Comparison of ENCODE assay signal across 27 cellular contexts in the genomic region with DNA sequence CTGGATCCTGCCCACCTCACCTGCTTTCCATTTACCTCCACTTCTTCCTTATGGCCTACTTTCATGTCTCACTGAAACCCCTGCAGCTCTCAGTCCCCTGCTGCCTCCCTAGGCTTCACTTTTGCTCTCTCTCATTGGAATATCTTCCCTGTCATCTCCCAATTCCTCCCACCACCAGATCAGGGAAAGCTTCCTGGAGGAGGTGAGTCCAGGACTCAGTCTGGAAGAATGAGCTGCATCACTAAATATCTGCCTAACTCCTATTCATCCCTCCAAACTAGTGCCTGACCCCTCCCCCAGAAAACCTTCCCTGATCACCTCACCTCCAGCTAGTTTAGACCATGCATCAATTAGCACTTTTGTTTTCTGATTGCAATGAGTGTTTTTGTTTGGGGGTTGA. TPM values are rescaled to one million over a fixed set of nuclear protein-coding genes. Genes with fewer than 3 reads are reported as not detected.
DNase-seq lines count a peak whose midpoint lies in the region; ATAC-seq, FAIRE-seq and TF ChIP-seq lines count a peak whose summit lies in the region.
"Had no signal": no experiment of that assay in that cellular context is flagged by ENCODE, and none has a peak within 500 bp of the region (broad histone marks: within the 10 kb centered on the region; RNA-seq: fewer than 3 reads in every experiment).

No MANE protein-coding gene starts in this region.

- no peak overlapping the region for H2BK15ac ChIP-seq in H1 (ENCODE audit: low read length)

- H3K27me3 Mint-ChIP-seq in osteocyte (ENCODE audit: unreplicated experiment) (peaks cover 14% of the 10 kb centered on the region), type B pancreatic cell (peaks cover 65% of the 10 kb centered on the region)

- no peak overlapping the region for H3K4me3 Mint-ChIP-seq in osteocyte (ENCODE audit: unreplicated experiment)
- no peak overlapping the region for H3K4me3 Mint-ChIP-seq in type B pancreatic cell
- H3K4me3 Mint-ChIP-seq: CD4-positive, alpha-beta memory T cell; CD4-positive, CD25-positive, alpha-beta regulatory T cell; CD8-positive, alpha-beta memory T cell had no signal

- H4K8ac ChIP-seq in H1 (ENCODE audit: extremely low read depth, insufficient read depth, low read length) = no peak overlapping the region

- no peaks in the 10 kb centered on the region for H3K36me3 Mint-ChIP-seq in osteocyte (ENCODE audit: unreplicated experiment)
- no peaks in the 10 kb centered on the region for H3K36me3 Mint-ChIP-seq in type B pancreatic cell
- H3K36me3 Mint-ChIP-seq: CD14-positive monocyte; CD4-positive, alpha-beta memory T cell; CD4-positive, CD25-positive, alpha-beta regulatory T cell; CD8-positive, alpha-beta memory T cell had no signal

- H2BK120ac ChIP-seq in H1 (replicated peaks; ENCODE audit: low read depth, low read length) = no peak overlapping the region

- no peak overlapping the region for H2BK12ac ChIP-seq in H1 (ENCODE audit: low read depth, low read length)

- no peak for TF ChIP-seq EP300 in A549 (IDR thresholded peaks at IDR 0.05)
- TF ChIP-seq EP300 in H1 (IDR thresholded peaks at IDR 0.05; ENCODE audit: borderline replicate concordance in 1 of 2, low read depth in 2 of 2, low read length in 2 of 2) = no peak

- H3K27me3 ChIP-seq in H1 (replicated peaks in 1 of 4; ENCODE audit: control insufficient read depth in 3 of 4, extremely low read depth in 1 of 4, insufficient read depth in 3 of 4, low read length in 3 of 4) = no peaks in the 10 kb centered on the region
- H3K27me3 ChIP-seq: BE2C, BLaER1 had no signal

- H3K36me3 ChIP-seq in H1 (ENCODE audit: control insufficient read depth in 2 of 4, insufficient read depth in 4 of 4, low read length in 3 of 4) = no peaks in the 10 kb centered on the region
- H3K36me3 ChIP-seq: BE2C, BLaER1 had no signal

- H3K4me2 ChIP-seq in A549 (no peak overlapping the region), H1 (ENCODE audit: insufficient read depth in 1 of 2, low read depth in 2 of 2, low read length in 2 of 2) (no peak overlapping the region)
- H3K4me2 ChIP-seq: BLaER1 had no signal

- no peak overlapping the region for H4K91ac ChIP-seq in H1 (replicated peaks; ENCODE audit: insufficient read length, low read length)

- no peak overlapping the region for H3K9ac ChIP-seq in H1 (replicated peaks in 1 of 4; ENCODE audit: extremely low read depth in 1 of 4, low read depth in 3 of 4, low read length in 3 of 4)
- H3K9ac ChIP-seq: BLaER1 had no signal

- TF ChIP-seq RAD21 in A549 (conservative IDR thresholded peaks at IDR 0.05 in 1 of 2, IDR thresholded peaks at IDR 0.05 in 1 of 2) (no peak), H1 (IDR thresholded peaks at IDR 0.05 in 1 of 2, conservative IDR thresholded peaks at IDR 0.05 in 1 of 2; ENCODE audit: low read depth in 2 of 2, low read length in 2 of 2) (no peak)

- H3K9me3 Mint-ChIP-seq in osteocyte (ENCODE audit: unreplicated experiment) (no peaks in the 10 kb centered on the region), type B pancreatic cell (no peaks in the 10 kb centered on the region)
- H3K9me3 Mint-ChIP-seq: CD4-positive, alpha-beta memory T cell; CD4-positive, CD25-positive, alpha-beta regulatory T cell; CD8-positive, alpha-beta memory T cell had no signal

- no peaks in the 10 kb centered on the region for H4K20me1 ChIP-seq in H1 (replicated peaks in 1 of 2; ENCODE audit: control insufficient read depth in 1 of 2, insufficient read depth in 2 of 2, low read length in 2 of 2)
- H4K20me1 ChIP-seq: BLaER1 had no signal

- ATAC-seq in A549 (no peak), GM21360 (IDR thresholded peaks at IDR 0.05; ENCODE audit: unreplicated experiment) (no peak)
- ATAC-seq: GM12878 had no signal

- no peak for TF ChIP-seq CTCF in A549 (IDR thresholded peaks at IDR 0.05)
- no peak for TF ChIP-seq CTCF in H1 (IDR thresholded peaks at IDR 0.05; ENCODE audit: control extremely low read depth in 1 of 3, insufficient read depth in 1 of 3, low read depth in 1 of 3, low read length in 3 of 3)
- TF ChIP-seq CTCF in osteocyte (IDR thresholded peaks at IDR 0.05) = no peak
- no peak for TF ChIP-seq CTCF in type B pancreatic cell (conservative IDR thresholded peaks at IDR 0.05)

- no peak overlapping the region for H2AK5ac ChIP-seq in H1 (ENCODE audit: low read depth, low read length)

- no peak overlapping the region for H4K5ac ChIP-seq in H1 (ENCODE audit: insufficient read length, low read depth, low read length)

- H3K4me1 ChIP-seq in A549 (no peaks in the 10 kb centered on the region), H1 (replicated peaks in 1 of 4; ENCODE audit: control insufficient read depth in 3 of 4, insufficient read depth in 4 of 4, low read length in 3 of 4) (peaks cover 0 to 6% (median 1%) of the 10 kb centered on the region in 4 experiments; a peak in 3 of 7 replicates)
- H3K4me1 ChIP-seq: BLaER1 had no signal

- no peaks in the 10 kb centered on the region for H3K79me2 ChIP-seq in H1 (ENCODE audit: control insufficient read depth in 1 of 2, insufficient read depth in 2 of 2, low read length in 2 of 2)

- H2AFZ ChIP-seq in H1 (ENCODE audit: low read length) = 0 out of 2 replicates have a peak overlapping the region, but pooled peaks have one; percentile 1

- H3K27ac Mint-ChIP-seq in osteocyte (ENCODE audit: unreplicated experiment) (no peak overlapping the region), type B pancreatic cell (no peak overlapping the region)
- H3K27ac Mint-ChIP-seq: CD14-positive monocyte; CD4-positive, alpha-beta memory T cell; CD4-positive, CD25-positive, alpha-beta regulatory T cell; CD8-positive, alpha-beta memory T cell had no signal

- H3K4me3 ChIP-seq in A549 (no peak overlapping the region), H1 (ENCODE audit: extremely low read depth in 1 of 4, insufficient read depth in 2 of 4, low read depth in 3 of 4, low read length in 4 of 4) (no peak overlapping the region)
- H3K4me3 ChIP-seq: BLaER1, GM12878 had no signal

- TF ChIP-seq POLR2A in A549 (IDR thresholded peaks at IDR 0.05; ENCODE audit: low read length) = no peak
- TF ChIP-seq POLR2A in H1 (IDR thresholded peaks at IDR 0.05; ENCODE audit: control extremely low read depth in 1 of 2, low read depth in 2 of 2, low read length in 2 of 2) = no peak

- H3K14ac ChIP-seq in H1 (ENCODE audit: insufficient read length) = no peak overlapping the region

- peak; percentile 23 for FAIRE-seq in A549 (lab: Jason Lieb, UNC)
- no peak for FAIRE-seq in H1 (lab: Jason Lieb, UNC)
- FAIRE-seq: GM12878, GM12892, GM18507 had no signal

- CTCF ChIA-PET in A549 (lab: Yijun Ruan, JAX) (interaction anchor here (1.0 kb wide), 1 partner anchor 23 kb away, joined by 4 read pairs; no protein-coding TSS in a partner anchor), H1 (lab: Charles Lee; ENCODE audit: partially characterized antibody) (interaction anchor here (1.5 to 3.3 kb wide), 4 partner anchors 10 to 188 kb away, joined by 3 to 14 read pairs (median 4); no protein-coding TSS in a partner anchor)

- DNase-seq in A549 (ENCODE audit: low read depth in 1 of 2, low spot score in 1 of 2) = no peak
- DNase-seq in H1 (ENCODE audit: low read depth in 1 of 2, low spot score in 2 of 2) = no peak
- DNase-seq in osteocyte (ENCODE audit: extremely low spot score, unreplicated experiment) = peak; percentile 23
- peak; percentile 11 for DNase-seq in type B pancreatic cell (ENCODE audit: extremely low spot score, unreplicated experiment)
- DNase-seq in activated CD4-positive, alpha-beta T cell treated with anti-CD3 and anti-CD28 coated beads for 4 hours = no peak
- no peak for DNase-seq in activated CD4-positive, alpha-beta T cell treated with anti-CD3 and anti-CD28 coated beads, Interleukin-2, amount 50 U/mL, for 1 hour
- DNase-seq: ACHN; BE2C; C1 segment of cervical spinal cord; CD4-positive, alpha-beta memory T cell; CD4-positive, CD25-positive, alpha-beta regulatory T cell; CD8-positive, alpha-beta memory T cell; COR-L47; DMS 273 treated with DMSO at 0.1 percent for 48 hours; DMS153; DMS53; DMS79; DND-41; EL; GDM1 had no signal

- no peak overlapping the region for H2BK5ac ChIP-seq in H1 (ENCODE audit: low read depth, low read length)

- H3K9me3 ChIP-seq in A549 (no peaks in the 10 kb centered on the region), H1 (ENCODE audit: insufficient read depth in 2 of 2, low read depth in 1 of 2, low read length in 1 of 2) (no peaks in the 10 kb centered on the region)
- H3K9me3 ChIP-seq: BE2C, BLaER1 had no signal

- H3K18ac ChIP-seq in H1 (ENCODE audit: extremely low read depth, low read length) = no peak overlapping the region

- H3K4me1 Mint-ChIP-seq in osteocyte (ENCODE audit: unreplicated experiment) (no peaks in the 10 kb centered on the region), type B pancreatic cell (ENCODE audit: unreplicated experiment) (no peaks in the 10 kb centered on the region)
- H3K4me1 Mint-ChIP-seq: CD14-positive monocyte; CD4-positive, alpha-beta memory T cell; CD4-positive, CD25-positive, alpha-beta regulatory T cell; CD8-positive, alpha-beta memory T cell had no signal

- peak overlapping the region in 1 of 2 experiments; percentile 29; a peak in 1 of 6 replicates for H3K27ac ChIP-seq in A549
- no peak overlapping the region for H3K27ac ChIP-seq in H1 (ENCODE audit: low read depth, low read length)
- H3K27ac ChIP-seq: 22Rv1, BLaER1 had no signal

- H3K56ac ChIP-seq in H1 (replicated peaks; ENCODE audit: insufficient read length, low read depth, low read length) = no peak overlapping the region

- H2BK20ac ChIP-seq in H1 (ENCODE audit: low read length) = no peak overlapping the region

- no peaks in the 10 kb centered on the region for H3K79me1 ChIP-seq in H1 (ENCODE audit: low read depth, low read length)

- H3K23me2 ChIP-seq in H1 (ENCODE audit: low read depth, low read length) = no peaks in the 10 kb centered on the region; the same call in 1 of the 2 replicates

- no peak overlapping the region for H3K4ac ChIP-seq in H1 (replicated peaks; ENCODE audit: insufficient read length, low read depth, low read length)

- no peak overlapping the region for H3K23ac ChIP-seq in H1 (ENCODE audit: insufficient read length)

- POLR2A ChIA-PET in A549 (lab: Yijun Ruan, JAX) = no interaction called here
- POLR2A ChIA-PET in H1 (lab: Charles Lee; ENCODE audit: partially characterized antibody) = no interaction called here

RNA-seq across cellular contexts. Expression of gene MRPL46, which starts 37.1 kb away (rescaled TPM):
- polyA plus RNA-seq in A549 (2011; rRNA removed) (66.9 and 76.1 TPM in 2 replicates), A549 (2017; fragmentation: RNase III; extraction: RNeasy Plus Mini Kit Qiagen cat#74134 plus additional on column Dnase treatment) (54.9 to 61.1 TPM (median 57.7 TPM) in 3 replicates), H1 (2011; rRNA removed) (17.2 and 18.3 TPM in 2 replicates)
- 72.2 and 72.9 TPM in 2 replicates for polyA plus RNA-seq in A549 (2012; cell fraction: cytosol; rRNA removed)
- polyA plus RNA-seq in A549 (2012; cell fraction: nucleus; rRNA removed) = 31.9 and 40.3 TPM in 2 replicates
- polyA minus RNA-seq in A549 (2011; rRNA and poly(A)+ RNA removed) = 16.9 and 17.0 TPM in 2 replicates
- 24.4 and 24.5 TPM in 2 replicates for total RNA-seq in H1 (2021; fragmentation: NEBNext Ultra II Directional; extraction: Animal tissue kit (Norgen Biotek cat#: 25700))
- 28.7 TPM for polyA plus RNA-seq in H1 (2011; cell fraction: cytosol; rRNA removed)
- 15.3 TPM for polyA plus RNA-seq in H1 (2011; cell fraction: nucleus; rRNA removed)
- 19.5 to 27.0 TPM (median 26.7 TPM) in 4 replicates for polyA plus RNA-seq in H1 (2012, experiment 1 of 2)
- 14.4 TPM for polyA plus RNA-seq in H1 (2012, experiment 2 of 2)
- 27.0 TPM for polyA plus RNA-seq in H1 (2013, experiment 1 of 2)
- polyA plus RNA-seq in H1 (2013, experiment 2 of 2) = 27.8 TPM
- 11.5 and 13.1 TPM in 2 replicates for polyA minus RNA-seq in H1 (2011; rRNA and poly(A)+ RNA removed)
- polyA minus RNA-seq in H1 (2011; cell fraction: cytosol; rRNA and poly(A)+ RNA removed) = 9.5 TPM
- polyA minus RNA-seq in H1 (2011; cell fraction: nucleus; rRNA and poly(A)+ RNA removed) = 25.5 TPM
- total RNA-seq in osteocyte (17.0 and 20.4 TPM in 2 replicates), type B pancreatic cell (ENCODE audit: low replicate concordance) (24.8 and 26.0 TPM in 2 replicates)

RNA-seq across cellular contexts. Expression of gene MRPS11, which starts 37.5 kb away (rescaled TPM):
- polyA plus RNA-seq in A549 (2011; rRNA removed) (99.0 and 102 TPM in 2 replicates), A549 (2017; fragmentation: RNase III; extraction: RNeasy Plus Mini Kit Qiagen cat#74134 plus additional on column Dnase treatment) (122 to 129 TPM (median 123 TPM) in 3 replicates), H1 (2011; rRNA removed) (57.6 and 59.2 TPM in 2 replicates)
- polyA plus RNA-seq in A549 (2012; cell fraction: cytosol; rRNA removed) = 210 and 263 TPM in 2 replicates
- 94.1 and 111 TPM in 2 replicates for polyA plus RNA-seq in A549 (2012; cell fraction: nucleus; rRNA removed)
- 35.6 and 44.3 TPM in 2 replicates for polyA minus RNA-seq in A549 (2011; rRNA and poly(A)+ RNA removed)
- 41.4 and 50.4 TPM in 2 replicates for total RNA-seq in H1 (2021; fragmentation: NEBNext Ultra II Directional; extraction: Animal tissue kit (Norgen Biotek cat#: 25700))
- 61.2 TPM for polyA plus RNA-seq in H1 (2011; cell fraction: cytosol; rRNA removed)
- polyA plus RNA-seq in H1 (2011; cell fraction: nucleus; rRNA removed) = 55.9 TPM
- polyA plus RNA-seq in H1 (2012, experiment 1 of 2) = 39.5 to 60.0 TPM (median 55.8 TPM) in 4 replicates
- 62.0 TPM for polyA plus RNA-seq in H1 (2012, experiment 2 of 2)
- polyA plus RNA-seq in H1 (2013, experiment 1 of 2) = 44.2 TPM
- 45.2 TPM for polyA plus RNA-seq in H1 (2013, experiment 2 of 2)
- 16.6 and 24.2 TPM in 2 replicates for polyA minus RNA-seq in H1 (2011; rRNA and poly(A)+ RNA removed)
- 24.1 TPM for polyA minus RNA-seq in H1 (2011; cell fraction: cytosol; rRNA and poly(A)+ RNA removed)
- polyA minus RNA-seq in H1 (2011; cell fraction: nucleus; rRNA and poly(A)+ RNA removed) = 33.1 TPM
- total RNA-seq in osteocyte (41.9 and 51.0 TPM in 2 replicates), type B pancreatic cell (ENCODE audit: low replicate concordance) (44.0 and 45.2 TPM in 2 replicates)

Comparison
In these comparisons a context has a peak if more than half of its experiments do, and no peak if none do; other contexts are left out.
1. DNase-seq: peak in osteocyte (single experiment) and type B pancreatic cell (single experiment); none in A549 (0 of 2), H1 (0 of 2), activated CD4-positive, alpha-beta T cell treated with anti-CD3 and anti-CD28 coated beads for 4 hours (0 of 2) and activated CD4-positive, alpha-beta T cell treated with anti-CD3 and anti-CD28 coated beads, Interleukin-2, amount 50 U/mL, for 1 hour (single experiment).